ENCODE assay signal across 1 cellular context in the genomic region with DNA sequence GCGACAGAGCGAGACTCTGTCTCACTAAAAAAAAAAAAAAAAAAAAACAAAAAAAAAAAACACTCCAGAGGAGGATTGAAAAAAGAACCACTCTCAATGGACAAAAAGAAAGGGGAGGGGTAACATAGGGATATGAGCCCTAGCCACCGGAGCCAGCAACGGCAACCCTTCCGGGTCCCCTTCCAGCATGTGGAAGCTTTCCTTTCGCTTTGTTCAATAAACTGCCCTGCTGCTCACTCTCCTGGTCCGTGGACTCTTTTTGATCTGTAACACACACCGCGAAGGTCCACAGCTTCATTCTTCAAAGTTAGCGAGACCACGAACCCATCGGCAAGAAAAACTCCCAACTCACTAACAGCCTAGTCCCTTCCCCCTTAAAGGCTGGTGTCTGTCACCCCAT.
A peak's percentile ranks its signal among the peaks of the same experiment; 100 is the strongest.
TF ChIP-seq lines count a peak whose summit lies in the region.

No MANE protein-coding gene starts in this region.

TF ChIP-seq in HepG2, 621 proteins besides CTCF, POLR2A, EP300 and RAD21:
- TF ChIP-seq ZNF672 (CRISPR knock-in tag; IDR thresholded peaks at IDR 0.05) (no peak), THYN1 (CRISPR knock-in tag; IDR thresholded peaks at IDR 0.05; ENCODE audit: borderline replicate concordance, low read depth) (no peak), RBFOX2 (IDR thresholded peaks at IDR 0.05; ENCODE audit: low read depth, low read length) (0 out of 2 replicates have a peak, but pooled peaks have one; percentile 33), ZNF749 (CRISPR knock-in tag; IDR thresholded peaks at IDR 0.05; ENCODE audit: borderline replicate concordance) (no peak), ZBTB43 (CRISPR knock-in tag; conservative IDR thresholded peaks at IDR 0.05) (no peak), ZNF350 (CRISPR knock-in tag; IDR thresholded peaks at IDR 0.05; ENCODE audit: borderline replicate concordance, low read depth) (no peak), XBP1 (CRISPR knock-in tag; IDR thresholded peaks at IDR 0.05) (no peak), ZNF441 (CRISPR knock-in tag; IDR thresholded peaks at IDR 0.05; ENCODE audit: borderline replicate concordance) (no peak), ZBTB7B (CRISPR knock-in tag; IDR thresholded peaks at IDR 0.05) (0 out of 2 replicates have a peak, but pooled peaks have one; percentile 13), GLI4 (CRISPR knock-in tag; IDR thresholded peaks at IDR 0.05; ENCODE audit: borderline replicate concordance) (no peak), MYPOP (CRISPR knock-in tag; IDR thresholded peaks at IDR 0.05) (peak; percentile 53; the same call in 1 of the 2 replicates), ZBTB10 (CRISPR knock-in tag; IDR thresholded peaks at IDR 0.05; ENCODE audit: borderline replicate concordance) (no peak), CREM (IDR thresholded peaks at IDR 0.05) (no peak), CREM (CRISPR knock-in tag; IDR thresholded peaks at IDR 0.05) (no peak), ZFP90 (CRISPR knock-in tag; IDR thresholded peaks at IDR 0.05; ENCODE audit: borderline replicate concordance) (0 out of 2 replicates have a peak, but pooled peaks have one; percentile 43), ARNT (IDR thresholded peaks at IDR 0.05) (no peak), ZBTB8A (CRISPR knock-in tag; IDR thresholded peaks at IDR 0.05; ENCODE audit: borderline replicate concordance, low read depth) (no peak), SOX6 (IDR thresholded peaks at IDR 0.05) (no peak), SOX6 (CRISPR knock-in tag; IDR thresholded peaks at IDR 0.05) (no peak), GATA4 (IDR thresholded peaks at IDR 0.05; ENCODE audit: borderline replicate concordance, low read depth) (0 out of 2 replicates have a peak, but pooled peaks have one; percentile 25), ZFX (CRISPR knock-in tag; IDR thresholded peaks at IDR 0.05; ENCODE audit: low read depth) (0 out of 2 replicates have a peak, but pooled peaks have one; percentile 28), SIN3A (IDR thresholded peaks at IDR 0.05; ENCODE audit: borderline replicate concordance, low read depth, low read length) (peak; percentile 17; the same call in 1 of the 2 replicates), ZNF281 (CRISPR knock-in tag; IDR thresholded peaks at IDR 0.05; ENCODE audit: borderline replicate concordance) (no peak), PAX8 (CRISPR knock-in tag; IDR thresholded peaks at IDR 0.05; ENCODE audit: borderline replicate concordance) (0 out of 2 replicates have a peak, but pooled peaks have one; percentile 32), PHF21A (CRISPR knock-in tag; IDR thresholded peaks at IDR 0.05) (0 out of 2 replicates have a peak, but pooled peaks have one; percentile 34), U2AF2 (IDR thresholded peaks at IDR 0.05; ENCODE audit: low read depth, low read length) (no peak), GATAD2A (CRISPR knock-in tag; IDR thresholded peaks at IDR 0.05) (no peak), PHF20 (CRISPR knock-in tag; IDR thresholded peaks at IDR 0.05) (0 out of 2 replicates have a peak, but pooled peaks have one; percentile 35), FOXC1 (CRISPR knock-in tag; IDR thresholded peaks at IDR 0.05; ENCODE audit: borderline replicate concordance) (no peak), ZFP82 (CRISPR knock-in tag; IDR thresholded peaks at IDR 0.05; ENCODE audit: borderline replicate concordance) (0 out of 2 replicates have a peak, but pooled peaks have one; percentile 4), ZBTB46 (CRISPR knock-in tag; IDR thresholded peaks at IDR 0.05; ENCODE audit: borderline replicate concordance) (no peak), ZNF546 (CRISPR knock-in tag; conservative IDR thresholded peaks at IDR 0.05) (no peak)
- TF ChIP-seq, protein P1, sequence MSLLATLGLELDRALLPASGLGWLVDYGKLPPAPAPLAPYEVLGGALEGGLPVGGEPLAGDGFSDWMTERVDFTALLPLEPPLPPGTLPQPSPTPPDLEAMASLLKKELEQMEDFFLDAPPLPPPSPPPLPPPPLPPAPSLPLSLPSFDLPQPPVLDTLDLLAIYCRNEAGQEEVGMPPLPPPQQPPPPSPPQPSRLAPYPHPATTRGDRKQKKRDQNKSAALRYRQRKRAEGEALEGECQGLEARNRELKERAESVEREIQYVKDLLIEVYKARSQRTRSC (CRISPR knock-in tag; IDR thresholded peaks at IDR 0.05; ENCODE audit: low read depth), result no peak
- TF ChIP-seq, protein P2, sequence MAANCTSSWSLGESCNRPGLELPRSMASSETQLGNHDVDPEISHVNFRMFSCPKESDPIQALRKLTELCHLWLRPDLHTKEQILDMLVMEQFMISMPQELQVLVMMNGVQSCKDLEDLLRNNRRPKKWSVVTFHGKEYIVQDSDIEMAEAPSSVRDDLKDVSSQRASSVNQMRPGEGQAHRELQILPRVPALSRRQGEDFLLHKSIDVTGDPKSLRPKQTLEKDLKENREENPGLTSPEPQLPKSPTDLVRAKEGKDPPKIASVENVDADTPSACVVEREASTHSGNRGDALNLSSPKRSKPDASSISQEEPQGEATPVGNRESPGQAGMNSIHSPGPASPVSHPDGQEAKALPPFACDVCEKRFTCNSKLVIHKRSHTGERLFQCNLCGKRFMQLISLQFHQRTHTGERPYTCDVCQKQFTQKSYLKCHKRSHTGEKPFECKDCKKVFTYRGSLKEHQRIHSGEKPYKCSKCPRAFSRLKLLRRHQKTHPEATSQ (CRISPR knock-in tag; IDR thresholded peaks at IDR 0.05; ENCODE audit: borderline replicate concordance), result no peak
- TF ChIP-seq, protein P3, sequence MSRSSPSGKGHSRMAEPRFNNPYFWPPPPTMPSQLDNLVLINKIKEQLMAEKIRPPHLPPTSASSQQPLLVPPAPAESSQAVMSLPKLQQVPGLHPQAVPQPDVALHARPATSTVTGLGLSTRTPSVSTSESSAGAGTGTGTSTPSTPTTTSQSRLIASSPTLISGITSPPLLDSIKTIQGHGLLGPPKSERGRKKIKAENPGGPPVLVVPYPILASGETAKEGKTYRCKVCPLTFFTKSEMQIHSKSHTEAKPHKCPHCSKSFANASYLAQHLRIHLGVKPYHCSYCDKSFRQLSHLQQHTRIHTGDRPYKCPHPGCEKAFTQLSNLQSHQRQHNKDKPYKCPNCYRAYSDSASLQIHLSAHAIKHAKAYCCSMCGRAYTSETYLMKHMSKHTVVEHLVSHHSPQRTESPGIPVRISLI (CRISPR knock-in tag; IDR thresholded peaks at IDR 0.05; ENCODE audit: borderline replicate concordance), result no peak
